19 cellular contexts compared by ENCODE assay signal in genomic region chr7:134394046-134394445, GRCh38.
"Had no signal": no experiment of that assay in that cellular context is flagged by ENCODE, and none has a peak within 500 bp of the region (broad histone marks: within the 10 kb centered on the region; RNA-seq: fewer than 3 reads in every experiment).

No MANE protein-coding gene starts in this region.

- H3K4me1 ChIP-seq: colonic mucosa, esophagus squamous epithelium, gastroesophageal sphincter, left ventricle myocardium inferior, lower lobe of right lung, right atrium auricular region, thyroid gland, uterus had no signal

- H3K36me3 ChIP-seq: colonic mucosa, esophagus squamous epithelium, gastroesophageal sphincter, left ventricle myocardium inferior, lower lobe of right lung, right atrium auricular region, sigmoid colon, thyroid gland, uterus had no signal

- H3K27ac ChIP-seq: colonic mucosa, esophagus squamous epithelium, gastroesophageal sphincter, left ventricle myocardium inferior, lower lobe of right lung, right atrium auricular region, sigmoid colon, thyroid gland, uterus had no signal

- H3K9me3 ChIP-seq: colonic mucosa, esophagus squamous epithelium, gastroesophageal sphincter, left ventricle myocardium inferior, lower lobe of right lung, right atrium auricular region, sigmoid colon, thyroid gland, uterus had no signal

- H3K4me3 ChIP-seq: colonic mucosa, esophagus squamous epithelium, gastroesophageal sphincter, left ventricle myocardium inferior, lower lobe of right lung, right atrium auricular region, sigmoid colon, thyroid gland, uterus had no signal

- H3K27me3 ChIP-seq: colonic mucosa, gastroesophageal sphincter, right atrium auricular region, sigmoid colon, thyroid gland, uterus had no signal

- DNase-seq: colonic mucosa; dermis blood vessel endothelial cell; esophagus squamous epithelium; foreskin fibroblast; glutamatergic neuron; immature natural killer cell; left ventricle myocardium inferior; lower lobe of right lung; mesenchymal stem cell; naive thymus-derived CD8-positive, alpha-beta T cell; posterior cingulate gyrus; sigmoid colon; small intestine; stimulated activated CD4-positive, alpha-beta T cell treated with anti-CD3 and anti-CD28 coated beads, Interleukin-12 subunit alpha, Interleukin-12 subunit beta, amount 100 ng/mL, for 4 hours; stimulated activated naive CD4-positive, alpha-beta T cell treated with Interleukin-2 at 50 U/mL for 16 hours; thyroid gland; uterus had no signal

- ATAC-seq: gastroesophageal sphincter; lower lobe of right lung; naive thymus-derived CD8-positive, alpha-beta T cell had no signal
